1 cellular context compared by ENCODE assay signal in the genomic region with DNA sequence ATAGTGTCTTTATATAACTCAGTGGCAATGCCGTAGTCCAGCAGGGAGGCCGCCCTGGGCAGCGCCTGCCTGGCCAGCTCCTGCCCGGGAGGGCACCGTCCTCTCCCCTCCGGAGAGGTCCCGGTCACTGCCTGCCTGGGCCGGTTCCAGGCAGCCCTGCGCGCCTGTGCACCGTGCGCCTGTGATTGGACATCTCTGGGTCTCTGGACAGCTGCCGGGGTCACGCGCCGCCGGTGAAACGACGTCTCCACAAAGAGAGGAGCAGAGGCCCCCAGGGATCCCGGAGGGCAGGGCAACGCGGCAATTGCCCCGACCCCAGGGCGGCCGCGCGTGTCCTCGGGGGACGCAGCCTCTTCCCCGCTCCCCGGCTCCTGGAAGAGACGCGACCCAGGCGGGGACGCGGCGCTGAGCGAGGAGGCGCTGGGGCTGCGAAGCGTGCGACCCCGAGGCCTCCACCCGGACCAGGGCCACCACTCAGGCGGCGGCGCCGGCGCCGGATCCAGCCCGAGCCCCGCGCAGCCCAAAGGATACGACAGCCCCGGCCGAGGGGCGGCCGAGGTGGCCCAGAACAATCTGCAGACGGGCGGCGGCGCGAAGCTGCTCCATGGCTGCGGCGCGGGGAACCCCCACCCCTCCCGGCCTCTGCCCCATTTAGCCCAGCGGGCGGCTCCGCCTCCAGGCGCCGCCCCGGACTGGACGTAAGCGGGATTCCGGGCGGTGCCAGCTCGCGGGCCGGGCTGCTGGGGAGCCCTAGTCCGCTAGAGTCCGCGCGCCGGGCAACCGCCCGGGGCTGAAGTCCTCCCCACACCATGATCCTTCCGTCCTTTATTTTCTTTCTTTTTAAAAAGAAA.
TF ChIP-seq lines count a peak whose summit lies in the region.

A gene (minus strand): TSS at position 628 of the 851 bp plus-strand sequence. CDS start 22 bp downstream, at position 606.

TF ChIP-seq in HepG2, 621 proteins besides CTCF, POLR2A, EP300 and RAD21 (continued from another document and continues in another):
- TF ChIP-seq NFE2L2 (IDR thresholded peaks at IDR 0.05; ENCODE audit: low read length) (no peak), GTF3A (CRISPR knock-in tag; conservative IDR thresholded peaks at IDR 0.05) (no peak), PAX8 (CRISPR knock-in tag; IDR thresholded peaks at IDR 0.05; ENCODE audit: borderline replicate concordance) (no peak; the same call in 1 of the 2 replicates), ZMYM4 (CRISPR knock-in tag; IDR thresholded peaks at IDR 0.05) (peak; percentile 80), NRL (CRISPR knock-in tag; IDR thresholded peaks at IDR 0.05; ENCODE audit: borderline replicate concordance) (no peak), NPAS2 (CRISPR knock-in tag; IDR thresholded peaks at IDR 0.05; ENCODE audit: borderline replicate concordance) (no peak), SMC3 (IDR thresholded peaks at IDR 0.05; ENCODE audit: low read length) (no peak), ZNF776 (CRISPR knock-in tag; IDR thresholded peaks at IDR 0.05) (0 out of 2 replicates have a peak, but pooled peaks have one; percentile 33), NCOA2 (CRISPR knock-in tag; IDR thresholded peaks at IDR 0.05) (no peak), SATB2 (CRISPR knock-in tag; IDR thresholded peaks at IDR 0.05) (peak; percentile 40; the same call in 1 of the 2 replicates), ZNF772 (CRISPR knock-in tag; IDR thresholded peaks at IDR 0.05) (peak; percentile 86), TEAD2 (CRISPR knock-in tag; IDR thresholded peaks at IDR 0.05) (no peak), ZMYM2 (CRISPR knock-in tag; IDR thresholded peaks at IDR 0.05) (no peak), NR3C1 (CRISPR knock-in tag; IDR thresholded peaks at IDR 0.05) (no peak), ZSCAN9 (CRISPR knock-in tag; IDR thresholded peaks at IDR 0.05; ENCODE audit: borderline replicate concordance) (no peak), ZNF749 (CRISPR knock-in tag; IDR thresholded peaks at IDR 0.05; ENCODE audit: borderline replicate concordance) (no peak), HHEX (CRISPR knock-in tag; IDR thresholded peaks at IDR 0.05) (no peak), ZNF747 (CRISPR knock-in tag; IDR thresholded peaks at IDR 0.05; ENCODE audit: borderline replicate concordance) (peak; percentile 89), PRMT3 (CRISPR knock-in tag; IDR thresholded peaks at IDR 0.05; ENCODE audit: borderline replicate concordance, low read depth) (0 out of 2 replicates have a peak, but pooled peaks have one; percentile 42), JARID2 (CRISPR knock-in tag; IDR thresholded peaks at IDR 0.05; ENCODE audit: insufficient replicate concordance) (no peak), CBX2 (IDR thresholded peaks at IDR 0.05; ENCODE audit: low read depth, low read length) (no peak), CBX2 (CRISPR knock-in tag; IDR thresholded peaks at IDR 0.05; ENCODE audit: low read depth) (no peak), GLI4 (CRISPR knock-in tag; IDR thresholded peaks at IDR 0.05; ENCODE audit: borderline replicate concordance) (no peak; the same call in 1 of the 2 replicates), GZF1 (CRISPR knock-in tag; IDR thresholded peaks at IDR 0.05) (no peak), NCOA1 (CRISPR knock-in tag; IDR thresholded peaks at IDR 0.05) (peak; percentile 84), SRF (IDR thresholded peaks at IDR 0.05; ENCODE audit: low read depth, low read length) (no peak), AKAP8 (CRISPR knock-in tag; IDR thresholded peaks at IDR 0.05) (no peak; the same call in none of the 2 replicates), TEAD3 (CRISPR knock-in tag; optimal IDR thresholded peaks at IDR 0.05; ENCODE audit: borderline replicate concordance) (peak; percentile 43), ZFP36 (IDR thresholded peaks at IDR 0.05; ENCODE audit: borderline replicate concordance, low read depth, low read length, partially characterized antibody) (no peak), ZNF598 (CRISPR knock-in tag; IDR thresholded peaks at IDR 0.05; ENCODE audit: borderline replicate concordance) (no peak)
- TF ChIP-seq, protein P1, sequence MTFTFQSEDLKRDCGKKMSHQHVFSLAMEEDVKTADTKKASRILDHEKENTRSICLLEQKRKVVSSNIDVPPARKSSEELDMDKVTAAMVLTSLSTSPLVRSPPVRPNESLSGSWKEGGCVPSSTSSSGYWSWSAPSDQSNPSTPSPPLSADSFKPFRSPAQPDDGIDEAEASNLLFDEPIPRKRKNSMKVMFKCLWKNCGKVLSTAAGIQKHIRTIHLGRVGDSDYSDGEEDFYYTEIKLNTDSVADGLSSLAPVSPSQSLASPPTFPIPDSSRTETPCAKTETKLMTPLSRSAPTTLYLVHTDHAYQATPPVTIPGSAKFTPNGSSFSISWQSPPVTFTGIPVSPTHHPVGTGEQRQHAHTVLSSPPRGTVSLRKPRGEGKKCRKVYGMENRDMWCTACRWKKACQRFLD (CRISPR knock-in tag; IDR thresholded peaks at IDR 0.05; ENCODE audit: borderline replicate concordance): peak; percentile 58; the same call in 1 of the 2 replicates
- TF ChIP-seq, protein P2, sequence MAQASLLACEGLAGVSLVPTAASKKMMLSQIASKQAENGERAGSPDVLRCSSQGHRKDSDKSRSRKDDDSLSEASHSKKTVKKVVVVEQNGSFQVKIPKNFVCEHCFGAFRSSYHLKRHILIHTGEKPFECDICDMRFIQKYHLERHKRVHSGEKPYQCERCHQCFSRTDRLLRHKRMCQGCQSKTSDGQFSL (CRISPR knock-in tag; IDR thresholded peaks at IDR 0.05): no peak
- TF ChIP-seq, protein P3, sequence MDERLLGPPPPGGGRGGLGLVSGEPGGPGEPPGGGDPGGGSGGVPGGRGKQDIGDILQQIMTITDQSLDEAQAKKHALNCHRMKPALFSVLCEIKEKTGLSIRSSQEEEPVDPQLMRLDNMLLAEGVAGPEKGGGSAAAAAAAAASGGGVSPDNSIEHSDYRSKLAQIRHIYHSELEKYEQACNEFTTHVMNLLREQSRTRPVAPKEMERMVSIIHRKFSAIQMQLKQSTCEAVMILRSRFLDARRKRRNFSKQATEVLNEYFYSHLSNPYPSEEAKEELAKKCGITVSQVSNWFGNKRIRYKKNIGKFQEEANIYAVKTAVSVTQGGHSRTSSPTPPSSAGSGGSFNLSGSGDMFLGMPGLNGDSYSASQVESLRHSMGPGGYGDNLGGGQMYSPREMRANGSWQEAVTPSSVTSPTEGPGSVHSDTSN (CRISPR knock-in tag; IDR thresholded peaks at IDR 0.05): 0 out of 2 replicates have a peak, but pooled peaks have one; percentile 21
- TF ChIP-seq, protein P4, sequence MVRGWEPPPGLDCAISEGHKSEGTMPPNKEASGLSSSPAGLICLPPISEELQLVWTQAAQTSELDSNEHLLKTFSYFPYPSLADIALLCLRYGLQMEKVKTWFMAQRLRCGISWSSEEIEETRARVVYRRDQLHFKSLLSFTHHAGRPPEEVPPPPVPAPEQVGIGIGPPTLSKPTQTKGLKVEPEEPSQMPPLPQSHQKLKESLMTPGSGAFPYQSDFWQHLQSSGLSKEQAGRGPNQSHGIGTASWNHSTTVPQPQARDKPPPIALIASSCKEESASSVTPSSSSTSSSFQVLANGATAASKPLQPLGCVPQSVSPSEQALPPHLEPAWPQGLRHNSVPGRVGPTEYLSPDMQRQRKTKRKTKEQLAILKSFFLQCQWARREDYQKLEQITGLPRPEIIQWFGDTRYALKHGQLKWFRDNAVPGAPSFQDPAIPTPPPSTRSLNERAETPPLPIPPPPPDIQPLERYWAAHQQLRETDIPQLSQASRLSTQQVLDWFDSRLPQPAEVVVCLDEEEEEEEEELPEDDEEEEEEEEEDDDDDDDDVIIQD (CRISPR knock-in tag; IDR thresholded peaks at IDR 0.05; ENCODE audit: low read depth): no peak
- TF ChIP-seq, protein P5, sequence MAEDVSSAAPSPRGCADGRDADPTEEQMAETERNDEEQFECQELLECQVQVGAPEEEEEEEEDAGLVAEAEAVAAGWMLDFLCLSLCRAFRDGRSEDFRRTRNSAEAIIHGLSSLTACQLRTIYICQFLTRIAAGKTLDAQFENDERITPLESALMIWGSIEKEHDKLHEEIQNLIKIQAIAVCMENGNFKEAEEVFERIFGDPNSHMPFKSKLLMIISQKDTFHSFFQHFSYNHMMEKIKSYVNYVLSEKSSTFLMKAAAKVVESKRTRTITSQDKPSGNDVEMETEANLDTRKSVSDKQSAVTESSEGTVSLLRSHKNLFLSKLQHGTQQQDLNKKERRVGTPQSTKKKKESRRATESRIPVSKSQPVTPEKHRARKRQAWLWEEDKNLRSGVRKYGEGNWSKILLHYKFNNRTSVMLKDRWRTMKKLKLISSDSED (CRISPR knock-in tag; IDR thresholded peaks at IDR 0.05): no peak
- TF ChIP-seq, protein P6, sequence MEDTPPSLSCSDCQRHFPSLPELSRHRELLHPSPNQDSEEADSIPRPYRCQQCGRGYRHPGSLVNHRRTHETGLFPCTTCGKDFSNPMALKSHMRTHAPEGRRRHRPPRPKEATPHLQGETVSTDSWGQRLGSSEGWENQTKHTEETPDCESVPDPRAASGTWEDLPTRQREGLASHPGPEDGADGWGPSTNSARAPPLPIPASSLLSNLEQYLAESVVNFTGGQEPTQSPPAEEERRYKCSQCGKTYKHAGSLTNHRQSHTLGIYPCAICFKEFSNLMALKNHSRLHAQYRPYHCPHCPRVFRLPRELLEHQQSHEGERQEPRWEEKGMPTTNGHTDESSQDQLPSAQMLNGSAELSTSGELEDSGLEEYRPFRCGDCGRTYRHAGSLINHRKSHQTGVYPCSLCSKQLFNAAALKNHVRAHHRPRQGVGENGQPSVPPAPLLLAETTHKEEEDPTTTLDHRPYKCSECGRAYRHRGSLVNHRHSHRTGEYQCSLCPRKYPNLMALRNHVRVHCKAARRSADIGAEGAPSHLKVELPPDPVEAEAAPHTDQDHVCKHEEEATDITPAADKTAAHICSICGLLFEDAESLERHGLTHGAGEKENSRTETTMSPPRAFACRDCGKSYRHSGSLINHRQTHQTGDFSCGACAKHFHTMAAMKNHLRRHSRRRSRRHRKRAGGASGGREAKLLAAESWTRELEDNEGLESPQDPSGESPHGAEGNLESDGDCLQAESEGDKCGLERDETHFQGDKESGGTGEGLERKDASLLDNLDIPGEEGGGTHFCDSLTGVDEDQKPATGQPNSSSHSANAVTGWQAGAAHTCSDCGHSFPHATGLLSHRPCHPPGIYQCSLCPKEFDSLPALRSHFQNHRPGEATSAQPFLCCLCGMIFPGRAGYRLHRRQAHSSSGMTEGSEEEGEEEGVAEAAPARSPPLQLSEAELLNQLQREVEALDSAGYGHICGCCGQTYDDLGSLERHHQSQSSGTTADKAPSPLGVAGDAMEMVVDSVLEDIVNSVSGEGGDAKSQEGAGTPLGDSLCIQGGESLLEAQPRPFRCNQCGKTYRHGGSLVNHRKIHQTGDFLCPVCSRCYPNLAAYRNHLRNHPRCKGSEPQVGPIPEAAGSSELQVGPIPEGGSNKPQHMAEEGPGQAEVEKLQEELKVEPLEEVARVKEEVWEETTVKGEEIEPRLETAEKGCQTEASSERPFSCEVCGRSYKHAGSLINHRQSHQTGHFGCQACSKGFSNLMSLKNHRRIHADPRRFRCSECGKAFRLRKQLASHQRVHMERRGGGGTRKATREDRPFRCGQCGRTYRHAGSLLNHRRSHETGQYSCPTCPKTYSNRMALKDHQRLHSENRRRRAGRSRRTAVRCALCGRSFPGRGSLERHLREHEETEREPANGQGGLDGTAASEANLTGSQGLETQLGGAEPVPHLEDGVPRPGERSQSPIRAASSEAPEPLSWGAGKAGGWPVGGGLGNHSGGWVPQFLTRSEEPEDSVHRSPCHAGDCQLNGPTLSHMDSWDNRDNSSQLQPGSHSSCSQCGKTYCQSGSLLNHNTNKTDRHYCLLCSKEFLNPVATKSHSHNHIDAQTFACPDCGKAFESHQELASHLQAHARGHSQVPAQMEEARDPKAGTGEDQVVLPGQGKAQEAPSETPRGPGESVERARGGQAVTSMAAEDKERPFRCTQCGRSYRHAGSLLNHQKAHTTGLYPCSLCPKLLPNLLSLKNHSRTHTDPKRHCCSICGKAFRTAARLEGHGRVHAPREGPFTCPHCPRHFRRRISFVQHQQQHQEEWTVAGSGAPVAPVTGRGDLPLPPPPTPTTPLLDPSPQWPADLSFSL (CRISPR knock-in tag; IDR thresholded peaks at IDR 0.05): no peak
- TF ChIP-seq, protein P7, sequence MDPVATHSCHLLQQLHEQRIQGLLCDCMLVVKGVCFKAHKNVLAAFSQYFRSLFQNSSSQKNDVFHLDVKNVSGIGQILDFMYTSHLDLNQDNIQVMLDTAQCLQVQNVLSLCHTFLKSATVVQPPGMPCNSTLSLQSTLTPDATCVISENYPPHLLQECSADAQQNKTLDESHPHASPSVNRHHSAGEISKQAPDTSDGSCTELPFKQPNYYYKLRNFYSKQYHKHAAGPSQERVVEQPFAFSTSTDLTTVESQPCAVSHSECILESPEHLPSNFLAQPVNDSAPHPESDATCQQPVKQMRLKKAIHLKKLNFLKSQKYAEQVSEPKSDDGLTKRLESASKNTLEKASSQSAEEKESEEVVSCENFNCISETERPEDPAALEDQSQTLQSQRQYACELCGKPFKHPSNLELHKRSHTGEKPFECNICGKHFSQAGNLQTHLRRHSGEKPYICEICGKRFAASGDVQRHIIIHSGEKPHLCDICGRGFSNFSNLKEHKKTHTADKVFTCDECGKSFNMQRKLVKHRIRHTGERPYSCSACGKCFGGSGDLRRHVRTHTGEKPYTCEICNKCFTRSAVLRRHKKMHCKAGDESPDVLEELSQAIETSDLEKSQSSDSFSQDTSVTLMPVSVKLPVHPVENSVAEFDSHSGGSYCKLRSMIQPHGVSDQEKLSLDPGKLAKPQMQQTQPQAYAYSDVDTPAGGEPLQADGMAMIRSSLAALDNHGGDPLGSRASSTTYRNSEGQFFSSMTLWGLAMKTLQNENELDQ (CRISPR knock-in tag; IDR thresholded peaks at IDR 0.05; ENCODE audit: borderline replicate concordance): no peak
- TF ChIP-seq, protein P8, sequence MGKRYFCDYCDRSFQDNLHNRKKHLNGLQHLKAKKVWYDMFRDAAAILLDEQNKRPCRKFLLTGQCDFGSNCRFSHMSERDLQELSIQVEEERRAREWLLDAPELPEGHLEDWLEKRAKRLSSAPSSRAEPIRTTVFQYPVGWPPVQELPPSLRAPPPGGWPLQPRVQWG (CRISPR knock-in tag; IDR thresholded peaks at IDR 0.05; ENCODE audit: borderline replicate concordance, low read depth): no peak
